In genomic region chr16:84086357-84086756, GRCh38 we compare ENCODE assay signal across 14 cellular contexts. TPM values are rescaled to one million over a fixed set of nuclear protein-coding genes. Genes with fewer than 3 reads are reported as not detected.
A peak's percentile ranks its signal among the peaks of the same experiment; 100 is the strongest.
DNase-seq lines count a peak whose midpoint lies in the region; ATAC-seq and TF ChIP-seq lines count a peak whose summit lies in the region.
"Had no signal": no experiment of that assay in that cellular context is flagged by ENCODE, and none has a peak within 500 bp of the region (broad histone marks: within the 10 kb centered on the region; RNA-seq: fewer than 3 reads in every experiment).

No MANE protein-coding gene starts in this region.

- H3K4me2 ChIP-seq in DND-41 (ENCODE audit: insufficient read depth, low read length): peak overlapping the region; percentile 77
- H3K4me2 ChIP-seq in OCI-LY3 (ENCODE audit: low read length): peak overlapping the region; percentile 51
- H3K4me2 ChIP-seq: PC-9 had no signal

- intact Hi-C loops in left ventricle myocardium inferior (cut with micrococcal nuclease): loop anchor here (10.0 kb wide), 1 partner anchor 98 kb away; the partner anchor contains the start of gene TAF1C

- H4K20me1 ChIP-seq in DND-41 (ENCODE audit: insufficient read depth, low read length) (no peaks in the 10 kb centered on the region), OCI-LY3 (ENCODE audit: insufficient read depth, low read length) (peaks cover 80% of the 10 kb centered on the region)

- H3K4me3 ChIP-seq in DND-41 (ENCODE audit: low read depth in 1 of 2, low read length in 2 of 2) (peak overlapping the region in 1 of 2 experiments; percentile 49; a peak in 2 of 4 replicates), OCI-LY3 (ENCODE audit: low read length) (no peak overlapping the region), left ventricle myocardium inferior (no peak overlapping the region)
- H3K4me3 ChIP-seq: esophagus muscularis mucosa, lower lobe of right lung, PC-9, tibial nerve had no signal

- in situ Hi-C loops in G401 (cut with HindIII; ENCODE audit: low sequenced_read_pairs): loop anchor here (10.0 kb wide), 1 partner anchor 58 kb away; the partner anchor contains the start of genes DNAAF1 and HSDL1

- H3K36me3 ChIP-seq in DND-41 (ENCODE audit: insufficient read depth, low read length): peaks cover 78% of the 10 kb centered on the region
- H3K36me3 ChIP-seq in OCI-LY3 (replicated peaks; ENCODE audit: low read depth, low read length): peaks cover 68% of the 10 kb centered on the region
- H3K36me3 ChIP-seq in left ventricle myocardium inferior: peaks cover 83% of the 10 kb centered on the region

- TF ChIP-seq CTCF in DND-41 (IDR thresholded peaks at IDR 0.05; ENCODE audit: borderline replicate concordance, extremely low read depth, low read length, poor library complexity, severe bottlenecking): peak; percentile 41
- TF ChIP-seq CTCF in OCI-LY3 (IDR thresholded peaks at IDR 0.05; ENCODE audit: low read depth, low read length): no peak
- TF ChIP-seq CTCF in left ventricle myocardium inferior (IDR thresholded peaks at IDR 0.05; ENCODE audit: borderline replicate concordance): no peak
- TF ChIP-seq CTCF in foreskin keratinocyte (conservative IDR thresholded peaks at IDR 0.05): no peak

- H3K79me2 ChIP-seq in DND-41 (ENCODE audit: insufficient read depth, low read length): peaks cover 53% of the 10 kb centered on the region
- no peaks in the 10 kb centered on the region for H3K79me2 ChIP-seq in OCI-LY3 (ENCODE audit: low read length)

- peak overlapping the region; percentile 60 for H3K9ac ChIP-seq in DND-41 (ENCODE audit: low read depth, low read length)
- no peak overlapping the region for H3K9ac ChIP-seq in OCI-LY3 (ENCODE audit: low read length)

- no peak overlapping the region for H2AFZ ChIP-seq in DND-41 (ENCODE audit: low read depth, low read length)
- no peak overlapping the region for H2AFZ ChIP-seq in OCI-LY3 (ENCODE audit: low read depth, low read length)
- H2AFZ ChIP-seq: PC-9 had no signal

- H3K27ac ChIP-seq in DND-41 (ENCODE audit: low read length) (peak overlapping the region; percentile 99), OCI-LY3 (ENCODE audit: low read length) (no peak overlapping the region), left ventricle myocardium inferior (replicated peaks) (peak overlapping the region; percentile 81), foreskin keratinocyte (no peak overlapping the region)
- H3K27ac ChIP-seq: esophagus muscularis mucosa, lower lobe of right lung, PC-9, tibial nerve had no signal

- H3K27me3 ChIP-seq in DND-41 (ENCODE audit: insufficient read depth, low read length, poor library complexity) (no peaks in the 10 kb centered on the region), OCI-LY3 (ENCODE audit: low read depth, low read length) (peaks cover 23% of the 10 kb centered on the region), left ventricle myocardium inferior (ENCODE audit: low read depth) (no peaks in the 10 kb centered on the region), foreskin keratinocyte (no peaks in the 10 kb centered on the region)
- H3K27me3 ChIP-seq: esophagus muscularis mucosa, tibial nerve had no signal

- ATAC-seq in DND-41 (ENCODE audit: insufficient read depth, low read depth): no peak
- ATAC-seq in foreskin keratinocyte: no peak
- ATAC-seq: lower lobe of right lung had no signal

- DNase-seq in DND-41 (no peak), left ventricle myocardium inferior (peak; percentile 77), foreskin keratinocyte (no peak), G401 (ENCODE audit: low spot score) (no peak)
- no peak for DNase-seq in activated CD8-positive, alpha-beta memory T cell treated with anti-CD3 and anti-CD28 coated beads, Interleukin-2, amount 50 U/mL, for 48 hours
- DNase-seq: activated CD4-positive, alpha-beta memory T cell treated with anti-CD3 and anti-CD28 coated beads, Interleukin-2, amount 10 ng/mL, durations not matched to agents 7 days and 5 days; activated naive CD4-positive, alpha-beta T cell treated with anti-CD3 and anti-CD28 coated beads, Interleukin-2, amount 50 U/mL, for 16 hours; C1 segment of cervical spinal cord; lower lobe of right lung; occipital lobe; PC-9 had no signal

- peaks cover 70% of the 10 kb centered on the region for H3K4me1 ChIP-seq in DND-41 (ENCODE audit: insufficient read depth, low read length)
- peaks cover 52% of the 10 kb centered on the region for H3K4me1 ChIP-seq in OCI-LY3 (ENCODE audit: low read length)
- peaks cover 56% of the 10 kb centered on the region for H3K4me1 ChIP-seq in left ventricle myocardium inferior
- no peaks in the 10 kb centered on the region for H3K4me1 ChIP-seq in foreskin keratinocyte
- H3K4me1 ChIP-seq: lower lobe of right lung had no signal

- H3K9me3 ChIP-seq in DND-41 (ENCODE audit: insufficient read depth, low read length, severe bottlenecking): no peaks in the 10 kb centered on the region
- H3K9me3 ChIP-seq in OCI-LY3 (ENCODE audit: insufficient read depth, low read length): no peaks in the 10 kb centered on the region
- no peaks in the 10 kb centered on the region for H3K9me3 ChIP-seq in left ventricle myocardium inferior (replicated peaks)
- H3K9me3 ChIP-seq: esophagus muscularis mucosa, lower lobe of right lung, tibial nerve had no signal

RNA-seq across cellular contexts. Expression of gene MBTPS1, which starts 30.4 kb away (rescaled TPM):
- total RNA-seq in left ventricle myocardium inferior: 72.5 TPM
- 54.8 and 56.4 TPM in 2 replicates for total RNA-seq in foreskin keratinocyte
- 32.1 and 36.1 TPM in 2 replicates for polyA plus RNA-seq in foreskin keratinocyte
- 52.5 and 70.6 TPM in 2 replicates for total RNA-seq in G401 (2014; rRNA removed; shearing (Covaris generic))

RNA-seq across cellular contexts. Expression of gene SLC38A8, which starts 43.8 kb away (rescaled TPM):
- total RNA-seq in left ventricle myocardium inferior: not detected
- total RNA-seq in foreskin keratinocyte: not detected in 2 replicates
- polyA plus RNA-seq in foreskin keratinocyte: not detected in 2 replicates
- total RNA-seq in G401 (2014; rRNA removed; shearing (Covaris generic)): not detected in 2 replicates
- total RNA-seq: activated CD4-positive, alpha-beta memory T cell treated with anti-CD3 and anti-CD28 coated beads, Interleukin-2, amount 10 ng/mL, durations not matched to agents 7 days and 5 days; esophagus muscularis mucosa; lower lobe of right lung; occipital lobe; PC-9; tibial nerve had no signal

RNA-seq across cellular contexts. Expression of gene HSDL1, which starts 58.6 kb away (rescaled TPM):
- total RNA-seq in left ventricle myocardium inferior (23.8 TPM), foreskin keratinocyte (13.6 and 15.7 TPM in 2 replicates)
- 7.8 and 8.1 TPM in 2 replicates for polyA plus RNA-seq in foreskin keratinocyte
- 37.9 and 44.8 TPM in 2 replicates for total RNA-seq in G401 (2014; rRNA removed; shearing (Covaris generic))

RNA-seq across cellular contexts. Expression of gene DNAAF1, which starts 58.8 kb away (rescaled TPM):
- 0.14 TPM for total RNA-seq in left ventricle myocardium inferior
- not detected in 2 replicates for total RNA-seq in foreskin keratinocyte
- not detected in 2 replicates for polyA plus RNA-seq in foreskin keratinocyte
- not detected in 2 replicates for total RNA-seq in G401 (2014; rRNA removed; shearing (Covaris generic))
- total RNA-seq: activated CD4-positive, alpha-beta memory T cell treated with anti-CD3 and anti-CD28 coated beads, Interleukin-2, amount 10 ng/mL, durations not matched to agents 7 days and 5 days had no signal

Comparison
In these comparisons a context has a peak if more than half of its experiments do, and no peak if none do; other contexts are left out.
1. H3K27ac ChIP-seq: peak in DND-41 (single experiment) and left ventricle myocardium inferior (single experiment); none in OCI-LY3 (single experiment) and foreskin keratinocyte (single experiment).